ENCODE assay signal across 19 cellular contexts in the genomic region with DNA sequence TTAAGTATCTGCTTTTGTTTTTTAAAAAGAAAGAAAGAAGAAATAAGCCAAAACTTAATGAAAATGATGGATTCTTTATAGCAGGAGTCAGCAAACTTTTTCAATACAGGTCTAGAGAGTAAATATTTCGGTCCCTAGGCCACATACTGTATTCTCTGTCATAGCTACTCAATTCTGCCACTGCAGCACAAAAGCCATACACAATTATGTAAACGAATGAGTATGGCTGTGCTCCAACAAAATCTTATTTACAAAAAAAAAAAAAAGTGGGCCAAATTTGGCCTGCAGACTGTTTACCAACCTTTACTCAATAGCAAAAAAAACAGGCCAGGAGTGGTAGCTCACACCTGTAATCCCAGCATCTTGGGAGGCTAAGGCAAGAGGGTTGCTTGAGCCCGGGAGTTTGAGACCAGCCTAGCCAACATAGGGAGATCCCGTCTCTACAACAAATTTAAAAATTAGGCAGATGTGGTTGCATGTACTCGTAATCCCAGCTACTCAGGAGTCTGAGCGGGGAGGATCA. TPM values are rescaled to one million over a fixed set of nuclear protein-coding genes. Genes with fewer than 3 reads are reported as not detected.
DNase-seq lines count a peak whose midpoint lies in the region; ATAC-seq and TF ChIP-seq lines count a peak whose summit lies in the region.
"Had no signal": no experiment of that assay in that cellular context is flagged by ENCODE, and none has a peak within 500 bp of the region (broad histone marks: within the 10 kb centered on the region; RNA-seq: fewer than 3 reads in every experiment).

No MANE protein-coding gene starts in this region.

- peak; percentile 2 for DNase-seq in NCI-H2196 (lab: John Stamatoyannopoulos, UW; ENCODE audit: unreplicated experiment)
- no peak for DNase-seq in NCI-H2196 treated with DMSO at 0.1 percent for 48 hours (lab: John Stamatoyannopoulos, UW; ENCODE audit: unreplicated experiment)
- peak; percentile 36 for DNase-seq in NCI-H1105 treated with DMSO at 0.1 percent for 48 hours (lab: John Stamatoyannopoulos, UW)
- DNase-seq in upper lobe of right lung: no peak
- no peak for DNase-seq in HPDE6-E6E7 (ENCODE audit: extremely low spot score)
- no peak for DNase-seq in activated CD4-positive, alpha-beta T cell treated with anti-CD3 and anti-CD28 coated beads for 4 hours
- no peak for DNase-seq in NOMO-1 treated with DMSO at 0.1 percent for 48 hours (lab: John Stamatoyannopoulos, UW; ENCODE audit: unreplicated experiment)
- DNase-seq: AML-193; Calu3; CD4-positive, CD25-positive, alpha-beta regulatory T cell; H7; IMR-90; Kasumi-1; NCI-H1436 treated with DMSO at 0.1 percent for 48 hours; NCI-H526 treated with DMSO at 0.1 percent for 48 hours; SK-N-SH had no signal

- H3K27ac ChIP-seq in VCaP (peak overlapping the region; percentile 45), upper lobe of right lung (no peak overlapping the region)

- no peak for TF ChIP-seq CTCF in VCaP (conservative IDR thresholded peaks at IDR 0.05)
- no peak for TF ChIP-seq CTCF in upper lobe of right lung (IDR thresholded peaks at IDR 0.05)

- no peak overlapping the region for H3K4me3 ChIP-seq in upper lobe of right lung

- no peaks in the 10 kb centered on the region for H3K36me3 ChIP-seq in upper lobe of right lung

- no peaks in the 10 kb centered on the region for H3K9me3 ChIP-seq in upper lobe of right lung
- H3K9me3 ChIP-seq: SK-N-SH had no signal

- no peaks in the 10 kb centered on the region for H3K4me1 ChIP-seq in upper lobe of right lung

- no peaks in the 10 kb centered on the region for H3K27me3 ChIP-seq in upper lobe of right lung

- peak; percentile 26 for ATAC-seq in upper lobe of right lung
- ATAC-seq: Panc1, Right ventricle myocardium inferior had no signal

- intact Hi-C loops in upper lobe of right lung (cut with DNase I): no loop called here

RNA-seq across cellular contexts. Expression of gene TTBK2, which starts 41.1 kb away (rescaled TPM):
- total RNA-seq in upper lobe of right lung: 19.1 TPM

Comparison
In these comparisons a context has a peak if more than half of its experiments do, and no peak if none do; other contexts are left out.
1. DNase-seq: peak in NCI-H2196 (single experiment) and NCI-H1105 treated with DMSO at 0.1 percent for 48 hours (single experiment); none in NCI-H2196 treated with DMSO at 0.1 percent for 48 hours (single experiment), upper lobe of right lung (single experiment), HPDE6-E6E7 (single experiment), activated CD4-positive, alpha-beta T cell treated with anti-CD3 and anti-CD28 coated beads for 4 hours (0 of 2) and NOMO-1 treated with DMSO at 0.1 percent for 48 hours (single experiment).